Comparison of ENCODE assay signal across 8 cellular contexts in genomic region chr1:16623337-16623736, GRCh38. TPM values are rescaled to one million over a fixed set of nuclear protein-coding genes. Genes with fewer than 3 reads are reported as not detected.
DNase-seq lines count a peak whose midpoint lies in the region; ATAC-seq and TF ChIP-seq lines count a peak whose summit lies in the region.
"Not testable (repeated sequence)": the region's sequence is repeated elsewhere in the genome, so short reads cannot be mapped to it uniquely, and the experiment has no call there.

No MANE protein-coding gene starts in this region.

- not testable (repeated sequence) for H4K20me1 ChIP-seq in PC-3 (ENCODE audit: low read length)

- POLR2A ChIA-PET in PC-3 (lab: Charles Lee; ENCODE audit: unreplicated experiment) = interaction anchor here (0.5 kb wide), 1 partner anchor 328 kb away, joined by 4 read pairs; no protein-coding TSS in a partner anchor

- not testable (repeated sequence) for H3K9me2 ChIP-seq in PC-3 (replicated peaks; ENCODE audit: low read length)

- H3K27me3 ChIP-seq in PC-3 (ENCODE audit: low read length); uterus: not testable (repeated sequence)

- TF ChIP-seq CTCF in PC-3 (conservative IDR thresholded peaks at IDR 0.05; ENCODE audit: low read depth, low read length); coronary artery (IDR thresholded peaks at IDR 0.05); uterus (IDR thresholded peaks at IDR 0.05): not testable (repeated sequence)

- peak overlapping the region; percentile 52 for H3K9ac ChIP-seq in PC-3 (ENCODE audit: low read length)

- H3K4me2 ChIP-seq in PC-3 (ENCODE audit: low read length) = peak overlapping the region; percentile 55

- intact Hi-C loops in PC-3 (cut with micrococcal nuclease); posterior cingulate gyrus (cut with DNase I); uterus (cut with DNase I; ENCODE audit: low total_unique reads): not testable (repeated sequence)

- H3K9me3 ChIP-seq in PC-3 (ENCODE audit: low read length); uterus: not testable (repeated sequence)

- H3K27ac ChIP-seq in PC-3 (ENCODE audit: low read length) = peak overlapping the region; percentile 79
- not testable (repeated sequence) for H3K27ac ChIP-seq in coronary artery, uterus

- peaks cover 29% of the 10 kb centered on the region for H3K4me1 ChIP-seq in PC-3 (ENCODE audit: insufficient read depth, low read length)
- not testable (repeated sequence) for H3K4me1 ChIP-seq in uterus

- CTCF ChIA-PET in PC-3 (lab: Charles Lee) = not testable (repeated sequence)

- ATAC-seq in PC-3 = peak; percentile 68

- DNase-seq in DMS 273 (lab: John Stamatoyannopoulos, UW; ENCODE audit: unreplicated experiment) = peak; percentile 81
- peak; percentile 56 for DNase-seq in HS-5 (ENCODE audit: low read depth)
- peak; percentile 100 for DNase-seq in PC-3
- peak; percentile 1 for DNase-seq in activated naive CD4-positive, alpha-beta T cell treated with Interleukin-2 at 50 U/mL for 16 hours
- peak; percentile 82 for DNase-seq in coronary artery (ENCODE audit: low spot score)
- peak; percentile 62 for DNase-seq in islet precursor cell
- DNase-seq in posterior cingulate gyrus = peak in 7 of 10 donors; percentile 11 to 92 (median 31)
- peak; percentile 14 to 25 for DNase-seq in uterus

- not testable (repeated sequence) for TF ChIP-seq POLR2A in uterus (IDR thresholded peaks at IDR 0.05)

- H3K36me3 ChIP-seq in PC-3 (ENCODE audit: low read depth, low read length) = peaks cover 14% of the 10 kb centered on the region
- H3K36me3 ChIP-seq in uterus = not testable (repeated sequence)

- not testable (repeated sequence) for H3F3A ChIP-seq in PC-3 (ENCODE audit: low read length, unreplicated experiment)

- not testable (repeated sequence) for H3K4me3 ChIP-seq in PC-3 (ENCODE audit: low read length); coronary artery; uterus

- BruUV-seq in PC-3 (replicated peaks; lab: Mats Ljungman, UMichigan) = TSS peak; percentile 11

- H2AFZ ChIP-seq in PC-3 (ENCODE audit: low read length) = not testable (repeated sequence)

- H3K79me2 ChIP-seq in PC-3 (ENCODE audit: low read length) = not testable (repeated sequence)

RNA-seq across cellular contexts. Expression of gene NBPF1, which starts 10.0 kb away (rescaled TPM):
- total RNA-seq in PC-3 (2014; rRNA removed) (57.2 and 76.7 TPM in 2 replicates), uterus (100 to 1,000 TPM in 1 of 4 donors, 10 to 100 TPM in 3; 29.4 to 178 (median 39.2) TPM)

RNA-seq across cellular contexts. Expression of gene RNU1-3, which starts 43.4 kb away (rescaled TPM):
- total RNA-seq in PC-3 (2014; rRNA removed) (under 0.01 TPM in 2 replicates), uterus (1,000 to 10,000 TPM in 1 of 4 donors, under 1 TPM in 3; under 0.01 to 2,125 (median under 0.01) TPM)

Comparison
In these comparisons a context has a peak if more than half of its experiments do, and no peak if none do; other contexts are left out.
1. DNase-seq: peak in every context shown above with its lines; median percentile 100 in PC-3; 82 in coronary artery; 81 in DMS 273; 62 in islet precursor cell; 56 in HS-5; 31 in posterior cingulate gyrus; 20 in uterus; 1 in activated naive CD4-positive, alpha-beta T cell treated with Interleukin-2 at 50 U/mL for 16 hours.